Comparison of ENCODE assay signal across 1 cellular context in genomic region chr9:135796784-135797462, GRCh38.
TF ChIP-seq lines count a peak whose summit lies in the region.

No MANE protein-coding gene starts in this region.

TF ChIP-seq in SK-N-SH, 30 proteins besides CTCF, POLR2A, EP300 and RAD21 (continued from another document):
- TF ChIP-seq USF2 (IDR thresholded peaks at IDR 0.05; ENCODE audit: borderline replicate concordance, low read depth, low read length) (no peak), GATA2 (CRISPR knock-in tag; IDR thresholded peaks at IDR 0.05) (no peak), ZBTB33 (IDR thresholded peaks at IDR 0.05; ENCODE audit: borderline replicate concordance, low read depth) (no peak), FOXJ3 (CRISPR knock-in tag; IDR thresholded peaks at IDR 0.05) (no peak), MXI1 (IDR thresholded peaks at IDR 0.05; ENCODE audit: low read depth, low read length) (no peak), MAX (IDR thresholded peaks at IDR 0.05; ENCODE audit: low read depth) (no peak), FOSL2 (IDR thresholded peaks at IDR 0.05; ENCODE audit: borderline replicate concordance, low read depth) (no peak), TEAD4 (IDR thresholded peaks at IDR 0.05; ENCODE audit: borderline replicate concordance, insufficient read depth) (no peak), POLR2AphosphoS5 (IDR thresholded peaks at IDR 0.05; ENCODE audit: low read depth, low read length) (no peak), CHD2 (IDR thresholded peaks at IDR 0.05; ENCODE audit: low read length, partially characterized antibody) (no peak), GABPA (IDR thresholded peaks at IDR 0.05; ENCODE audit: low read depth) (no peak), EZH2phosphoT487 (IDR thresholded peaks at IDR 0.05; ENCODE audit: borderline replicate concordance, low read depth) (no peak), NFIC (IDR thresholded peaks at IDR 0.05; ENCODE audit: borderline replicate concordance) (no peak), PBX3 (IDR thresholded peaks at IDR 0.05) (no peak)
